10 cellular contexts compared by ENCODE assay signal in the genomic region with DNA sequence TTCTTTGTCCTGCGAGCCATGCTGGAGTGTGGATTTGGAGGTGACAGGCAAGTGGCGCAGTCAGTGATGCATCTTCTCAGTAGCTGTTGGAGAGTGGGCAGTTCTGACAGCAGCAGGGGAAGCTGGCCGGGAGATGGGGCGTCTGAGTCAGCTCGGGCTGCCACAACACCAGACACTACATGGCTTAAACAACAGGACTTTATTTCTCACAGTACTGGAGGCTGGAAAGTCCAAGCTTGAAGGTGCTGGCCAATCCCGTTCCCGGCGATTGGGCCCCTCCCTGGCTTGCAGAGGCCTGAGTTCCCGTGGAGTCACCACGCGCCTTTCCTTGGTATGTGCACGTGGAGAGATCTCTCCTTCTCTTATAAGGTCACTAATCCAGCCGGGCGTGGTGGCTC. TPM values are rescaled to one million over a fixed set of nuclear protein-coding genes. Genes with fewer than 3 reads are reported as not detected.
DNase-seq lines count a peak whose midpoint lies in the region; ATAC-seq, FAIRE-seq and TF ChIP-seq lines count a peak whose summit lies in the region.
"Had no signal": no experiment of that assay in that cellular context is flagged by ENCODE, and none has a peak within 500 bp of the region (broad histone marks: within the 10 kb centered on the region; RNA-seq: fewer than 3 reads in every experiment).

No MANE protein-coding gene starts in this region.

- FAIRE-seq in astrocyte (lab: Jason Lieb, UNC) = no peak

- H3K9me3 ChIP-seq in Karpas-422 (ENCODE audit: low read length) (no peaks in the 10 kb centered on the region), astrocyte (ENCODE audit: insufficient read depth, low read depth, low read length) (no peaks in the 10 kb centered on the region)

- H3K36me3 Mint-ChIP-seq in astrocyte (ENCODE audit: low read depth, unreplicated experiment) (no peaks in the 10 kb centered on the region), nephron progenitor cell (ENCODE audit: low read depth) (no peaks in the 10 kb centered on the region)

- H3K27me3 ChIP-seq in Karpas-422 (ENCODE audit: low read length) (no peaks in the 10 kb centered on the region), astrocyte (ENCODE audit: insufficient read depth, low read length) (no peaks in the 10 kb centered on the region)

- H3K4me1 ChIP-seq in Karpas-422 (ENCODE audit: low read length) (peaks cover 19% of the 10 kb centered on the region), astrocyte (ENCODE audit: insufficient read depth, low read length) (peaks cover 16% of the 10 kb centered on the region)

- no peaks in the 10 kb centered on the region for H3K9me2 ChIP-seq in Karpas-422 (replicated peaks; ENCODE audit: insufficient read depth, low read length)

- H3K4me3 ChIP-seq in Karpas-422 (ENCODE audit: low read length) (peak overlapping the region; percentile 29; the same call in 1 of the 2 replicates), astrocyte (ENCODE audit: insufficient read depth, low read depth, low read length) (no peak overlapping the region)
- H3K4me3 ChIP-seq: SK-N-MC had no signal

- H4K20me1 ChIP-seq in Karpas-422 (ENCODE audit: insufficient read depth, low read depth, low read length) = no peaks in the 10 kb centered on the region
- peaks cover under 1% of the 10 kb centered on the region for H4K20me1 ChIP-seq in astrocyte (ENCODE audit: insufficient read depth, low read length)

- H3K9ac ChIP-seq in Karpas-422 (ENCODE audit: low read length) (0 out of 2 replicates have a peak overlapping the region, but pooled peaks have one; percentile 12), astrocyte (ENCODE audit: low read length) (no peak overlapping the region)

- H3K4me3 Mint-ChIP-seq in astrocyte (ENCODE audit: unreplicated experiment) (no peak overlapping the region), nephron progenitor cell (no peak overlapping the region)
- H3K4me3 Mint-ChIP-seq: nephron had no signal

- intact Hi-C loops in Right ventricle myocardium inferior (cut with DNase I) = no loop called here

- H3K27ac ChIP-seq in Karpas-422 (ENCODE audit: low read length) (no peak overlapping the region), astrocyte (ENCODE audit: low read depth, low read length) (peak overlapping the region; percentile 11)
- H3K27ac ChIP-seq: SK-N-MC had no signal

- H2AFZ ChIP-seq in Karpas-422 (ENCODE audit: low read length) = no peak overlapping the region
- no peak overlapping the region for H2AFZ ChIP-seq in astrocyte (ENCODE audit: low read depth, low read length)

- ATAC-seq in Right ventricle myocardium inferior = no peak
- ATAC-seq in HG03565 (IDR thresholded peaks at IDR 0.05; ENCODE audit: unreplicated experiment) = no peak

- no peaks in the 10 kb centered on the region for H3K79me2 ChIP-seq in Karpas-422 (ENCODE audit: low read length)
- H3K79me2 ChIP-seq in astrocyte (ENCODE audit: insufficient read depth, low read length) = no peaks in the 10 kb centered on the region

- peaks cover 6% of the 10 kb centered on the region for H3K4me1 Mint-ChIP-seq in astrocyte (ENCODE audit: low read depth, unreplicated experiment)
- peaks cover 59% of the 10 kb centered on the region for H3K4me1 Mint-ChIP-seq in nephron progenitor cell

- TF ChIP-seq CTCF in astrocyte (IDR thresholded peaks at IDR 0.05; ENCODE audit: insufficient read depth, low read depth, low read length) (no peak), nephron progenitor cell (IDR thresholded peaks at IDR 0.05) (no peak)

- DNase-seq in CD1c-positive myeloid dendritic cell (ENCODE audit: extremely low spot score) = peak; percentile 90
- DNase-seq in Karpas-422 = no peak
- peak; percentile 57 for DNase-seq in astrocyte (ENCODE audit: low read depth)
- DNase-seq in nephron progenitor cell = no peak
- no peak for DNase-seq in Right ventricle myocardium inferior (ENCODE audit: missing footprints)
- DNase-seq in DMS79 treated with DMSO at 0.1 percent for 48 hours (lab: John Stamatoyannopoulos, UW) = no peak
- DNase-seq in NCI-H1417 treated with DMSO at 0.1 percent for 48 hours (lab: John Stamatoyannopoulos, UW) = no peak

- H3K36me3 ChIP-seq in Karpas-422 (ENCODE audit: insufficient read depth, low read length) (no peaks in the 10 kb centered on the region), astrocyte (ENCODE audit: insufficient read depth, low read length) (no peaks in the 10 kb centered on the region)

- H3K27ac Mint-ChIP-seq in astrocyte (ENCODE audit: unreplicated experiment) (peak overlapping the region; percentile 11), nephron progenitor cell (peak overlapping the region; percentile 88)

- H3K27me3 Mint-ChIP-seq in astrocyte (ENCODE audit: low read depth, unreplicated experiment) = peaks cover 7% of the 10 kb centered on the region
- H3K27me3 Mint-ChIP-seq in nephron progenitor cell (ENCODE audit: low read depth, poor library complexity) = peaks cover 6% of the 10 kb centered on the region

- H3K4me2 ChIP-seq in Karpas-422 (ENCODE audit: low read depth, low read length, poor library complexity, severe bottlenecking) (peak overlapping the region; percentile 56), astrocyte (ENCODE audit: low read length) (no peak overlapping the region)

- no peaks in the 10 kb centered on the region for H3K9me3 Mint-ChIP-seq in astrocyte (ENCODE audit: unreplicated experiment)
- H3K9me3 Mint-ChIP-seq in nephron progenitor cell = no peaks in the 10 kb centered on the region
- H3K9me3 Mint-ChIP-seq: nephron had no signal

RNA-seq across cellular contexts. Expression of a gene that starts 16.6 kb away (rescaled TPM):
- 4.4 and 18.1 TPM in 2 replicates for total RNA-seq in Karpas-422 (2014; rRNA removed; shearing (Covaris generic); ENCODE audit: low replicate concordance)
- total RNA-seq in astrocyte = 5.9 and 8.5 TPM in 2 replicates
- total RNA-seq in Right ventricle myocardium inferior = 13.5 TPM

Comparison
In these comparisons a context has a peak if more than half of its experiments do, and no peak if none do; other contexts are left out.
1. DNase-seq: peak in CD1c-positive myeloid dendritic cell (single experiment) and astrocyte (single experiment); none in Karpas-422 (single experiment), nephron progenitor cell (single experiment), Right ventricle myocardium inferior (single experiment), DMS79 treated with DMSO at 0.1 percent for 48 hours (single experiment) and NCI-H1417 treated with DMSO at 0.1 percent for 48 hours (single experiment).